1 cellular context compared by ENCODE assay signal in the genomic region with DNA sequence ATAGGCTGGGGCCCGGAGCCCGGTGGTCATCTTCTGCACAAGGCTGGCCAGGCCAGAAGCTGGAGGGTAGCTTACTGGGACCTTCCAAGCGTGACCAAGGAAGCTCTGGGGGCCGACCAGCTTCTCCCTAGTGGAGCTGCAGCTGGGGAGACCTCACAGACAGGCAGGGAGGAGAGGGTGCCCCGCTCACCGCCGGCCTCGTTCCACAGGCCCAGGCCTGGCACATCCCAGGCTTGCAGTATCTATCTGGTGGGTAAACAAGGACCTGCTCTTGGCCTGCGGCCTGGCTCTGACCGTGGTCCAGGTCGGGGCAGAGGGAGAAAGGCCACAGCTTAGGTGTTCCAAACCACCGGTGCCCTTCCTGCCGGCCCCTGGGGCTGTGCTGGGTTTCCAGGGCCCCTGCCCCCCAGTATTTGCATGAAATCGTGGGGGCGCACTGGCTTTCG.
TF ChIP-seq lines count a peak whose summit lies in the region.

No MANE protein-coding gene starts in this region.

TF ChIP-seq in H1, 55 proteins besides CTCF, POLR2A, EP300 and RAD21:
- no peak for TF ChIP-seq ZNF274 (IDR thresholded peaks at IDR 0.05; ENCODE audit: borderline replicate concordance, extremely low read depth, low read length)
- no peak for TF ChIP-seq TCF12 (IDR thresholded peaks at IDR 0.05; ENCODE audit: low read depth, low read length)
- TF ChIP-seq SUZ12 (IDR thresholded peaks at IDR 0.05; ENCODE audit: low read length), result peak; percentile 90; the same call in 1 of the 2 replicates
- TF ChIP-seq RNF2 (IDR thresholded peaks at IDR 0.05; ENCODE audit: borderline replicate concordance, low read depth, low read length, missing control alignments, poor library complexity, severe bottlenecking), result peak; percentile 47
- no peak for TF ChIP-seq POLR2AphosphoS5 (IDR thresholded peaks at IDR 0.05; ENCODE audit: low read depth, low read length)
- TF ChIP-seq EZH2 (IDR thresholded peaks at IDR 0.05; ENCODE audit: low read depth, low read length, severe bottlenecking), result peak; percentile 86
